In the genomic region with DNA sequence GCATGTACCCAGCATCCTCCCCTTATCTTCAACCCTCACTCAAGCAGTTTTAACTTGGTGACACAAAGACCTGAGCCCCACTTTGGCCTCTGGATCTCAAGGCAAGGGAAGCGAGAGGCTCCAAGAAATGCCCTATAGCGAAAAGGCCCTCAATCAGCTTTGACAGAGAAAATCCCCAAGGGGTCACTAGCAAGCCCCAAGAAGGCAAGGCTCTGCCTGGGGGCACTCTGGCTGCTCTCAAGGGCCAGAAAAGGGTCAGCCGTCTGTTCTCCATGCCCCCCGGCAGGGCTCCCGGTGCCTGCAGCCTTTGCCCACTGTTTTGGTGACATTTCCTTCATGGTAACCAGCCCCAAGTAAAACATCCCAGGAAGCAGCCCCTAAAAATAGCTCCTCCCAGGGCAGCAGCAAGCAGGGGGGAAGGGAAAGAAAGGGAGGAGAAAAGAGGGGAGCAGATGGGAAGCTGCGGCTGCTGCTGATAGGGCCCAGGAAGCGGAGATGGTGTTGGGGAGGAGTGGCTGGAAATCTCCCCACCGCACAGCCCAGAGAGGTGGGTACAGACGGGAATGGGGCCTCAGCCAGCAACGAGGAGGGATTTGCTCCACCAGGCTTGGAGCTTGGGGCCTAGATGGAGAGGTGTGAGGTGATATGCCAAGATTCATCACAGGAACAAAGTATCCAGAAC, we compare ENCODE assay signal across 10 cellular contexts. TPM values are rescaled to one million over a fixed set of nuclear protein-coding genes. Genes with fewer than 3 reads are reported as not detected.
DNase-seq lines count a peak whose midpoint lies in the region; ATAC-seq and TF ChIP-seq lines count a peak whose summit lies in the region.
"Had no signal": no experiment of that assay in that cellular context is flagged by ENCODE, and none has a peak within 500 bp of the region (broad histone marks: within the 10 kb centered on the region; RNA-seq: fewer than 3 reads in every experiment).

No MANE protein-coding gene starts in this region.

- H3K9ac ChIP-seq in muscle layer of colon (ENCODE audit: low read length), result peak overlapping the region; percentile 44

- ATAC-seq in HG03520 (IDR thresholded peaks at IDR 0.05; ENCODE audit: unreplicated experiment) (no peak), HG03565 (IDR thresholded peaks at IDR 0.05; ENCODE audit: unreplicated experiment) (no peak)

- H3K36me3 Mint-ChIP-seq in activated naive CD4-positive, alpha-beta T cell treated with anti-CD3 and anti-CD28 coated beads, Interleukin-2, amount 50 U/mL, for 24 hours, result peaks cover 2% of the 10 kb centered on the region

- peak overlapping the region; percentile 89 for H3K27ac Mint-ChIP-seq in activated naive CD4-positive, alpha-beta T cell treated with anti-CD3 and anti-CD28 coated beads, Interleukin-2, amount 50 U/mL, for 24 hours

- H3K4me3 ChIP-seq in brain microvascular endothelial cell (ENCODE audit: low read depth, low read length), result no peak overlapping the region
- peak overlapping the region in 1 of 2 donors; percentile 28 for H3K4me3 ChIP-seq in muscle layer of colon (ENCODE audit: low read depth in 1 of 2, low read length in 2 of 2)
- no peak overlapping the region for H3K4me3 ChIP-seq in urinary bladder (ENCODE audit: low read depth, low read length)

- H3K4me1 Mint-ChIP-seq in activated naive CD4-positive, alpha-beta T cell treated with anti-CD3 and anti-CD28 coated beads, Interleukin-2, amount 50 U/mL, for 24 hours, result peaks cover 97% of the 10 kb centered on the region

- H3K27me3 ChIP-seq in brain microvascular endothelial cell (replicated peaks) (no peaks in the 10 kb centered on the region), muscle layer of colon (ENCODE audit: control insufficient read depth in 1 of 2, insufficient read depth in 2 of 2, low read length in 2 of 2) (no peaks in the 10 kb centered on the region)

- peaks cover 18% of the 10 kb centered on the region for H3K36me3 ChIP-seq in brain microvascular endothelial cell (replicated peaks)
- H3K36me3 ChIP-seq in muscle layer of colon (ENCODE audit: insufficient read depth, low read length), result peaks cover 44% of the 10 kb centered on the region
- H3K36me3 ChIP-seq in urinary bladder (ENCODE audit: insufficient read depth), result no peaks in the 10 kb centered on the region

- H3K4me1 ChIP-seq in muscle layer of colon (ENCODE audit: insufficient read depth, low read length) (peaks cover 89% of the 10 kb centered on the region), urinary bladder (ENCODE audit: insufficient read depth) (no peaks in the 10 kb centered on the region)

- H3K27ac ChIP-seq in brain microvascular endothelial cell (no peak overlapping the region), muscle layer of colon (ENCODE audit: low read depth, low read length) (peak overlapping the region; percentile 74), urinary bladder (ENCODE audit: low read depth) (peak overlapping the region; percentile 27)

- no peaks in the 10 kb centered on the region for H3K27me3 Mint-ChIP-seq in activated naive CD4-positive, alpha-beta T cell treated with anti-CD3 and anti-CD28 coated beads, Interleukin-2, amount 50 U/mL, for 24 hours

- H3K9me3 Mint-ChIP-seq in activated naive CD4-positive, alpha-beta T cell treated with anti-CD3 and anti-CD28 coated beads, Interleukin-2, amount 50 U/mL, for 24 hours, result no peaks in the 10 kb centered on the region

- TF ChIP-seq CTCF in brain microvascular endothelial cell (IDR thresholded peaks at IDR 0.05; ENCODE audit: low read depth, low read length, missing control alignments), result peak; percentile 18

- in situ Hi-C loops in brain microvascular endothelial cell (cut with HindIII; ENCODE audit: low pct_ligation_motif_present, low sequenced_read_pairs), result no loop called here

- peak overlapping the region; percentile 51 for H3K4me3 Mint-ChIP-seq in activated naive CD4-positive, alpha-beta T cell treated with anti-CD3 and anti-CD28 coated beads, Interleukin-2, amount 50 U/mL, for 24 hours

- 45% methylated on average over 10 of the region's 10 CpGs for WGBS in urinary bladder

- no peak for DNase-seq in activated naive CD4-positive, alpha-beta T cell treated with Interleukin-2 at 50 U/mL for 16 hours
- DNase-seq in brain microvascular endothelial cell (no peak), kidney tubule cell (ENCODE audit: low spot score) (no peak)
- DNase-seq: MM.1S; stimulated activated CD4-positive, alpha-beta T cell treated with anti-CD3 and anti-CD28 coated beads, Interleukin-4, amount 100 ng/mL, for 24 hours had no signal

- no peaks in the 10 kb centered on the region for H3K9me3 ChIP-seq in muscle layer of colon (ENCODE audit: low read length)

RNA-seq across cellular contexts. Expression of gene CAMK2G, which starts 7.1 kb away (rescaled TPM):
- total RNA-seq in urinary bladder, result 40.3 TPM
- 115 TPM for polyA plus RNA-seq in urinary bladder

RNA-seq across cellular contexts. Expression of gene PLAU, which starts 43.7 kb away (rescaled TPM):
- total RNA-seq in urinary bladder, result 9.5 TPM
- polyA plus RNA-seq in urinary bladder, result 10.0 TPM

RNA-seq across cellular contexts. Expression of gene NDST2, which starts 55.9 kb away (rescaled TPM):
- total RNA-seq in urinary bladder, result 14.2 TPM
- 19.3 TPM for polyA plus RNA-seq in urinary bladder
